In genomic region chr19:45049073-45049736, GRCh38 we compare ENCODE assay signal across 1 cellular context.
TF ChIP-seq lines count a peak whose summit lies in the region.

No MANE protein-coding gene starts in this region.

TF ChIP-seq in GM23338, 12 proteins besides CTCF, POLR2A, EP300 and RAD21 (continued from another document):
- no peak for TF ChIP-seq ZNF462 (CRISPR knock-in tag; IDR thresholded peaks at IDR 0.05)
- TF ChIP-seq REST (IDR thresholded peaks at IDR 0.05; ENCODE audit: unreplicated experiment), result no peak
- no peak for TF ChIP-seq EZH2 (IDR thresholded peaks at IDR 0.05; ENCODE audit: low read depth, unreplicated experiment)
- TF ChIP-seq EZH2phosphoT487 (IDR thresholded peaks at IDR 0.05; ENCODE audit: unreplicated experiment), result no peak
- no peak for TF ChIP-seq STAT1 (IDR thresholded peaks at IDR 0.05; ENCODE audit: unreplicated experiment)
- no peak for TF ChIP-seq NANOG (IDR thresholded peaks at IDR 0.05; ENCODE audit: borderline replicate concordance)
- no peak for TF ChIP-seq ZNF114 (CRISPR knock-in tag; IDR thresholded peaks at IDR 0.05)
- no peak for TF ChIP-seq ETS1 (IDR thresholded peaks at IDR 0.05)
- TF ChIP-seq ZNF331 (CRISPR knock-in tag; IDR thresholded peaks at IDR 0.05; ENCODE audit: low read depth), result no peak
- TF ChIP-seq JUNB (IDR thresholded peaks at IDR 0.05; ENCODE audit: unreplicated experiment), result no peak
